22 cellular contexts compared by ENCODE assay signal in genomic region chr2:141058552-141058951, GRCh38.
"Had no signal": no experiment of that assay in that cellular context is flagged by ENCODE, and none has a peak within 500 bp of the region (broad histone marks: within the 10 kb centered on the region; RNA-seq: fewer than 3 reads in every experiment).

No MANE protein-coding gene starts in this region.

- H2AFZ ChIP-seq: PC-9 had no signal

- H3K27ac Mint-ChIP-seq: activated CD8-positive, alpha-beta T cell treated with anti-CD3 and anti-CD28 coated beads, Interleukin-2, amount 10 ng/mL, durations not matched to agents 7 days and 5 days; activated naive CD8-positive, alpha-beta T cell treated with anti-CD3 and anti-CD28 coated beads, Interleukin-2, amount 10 ng/mL, durations not matched to agents 7 days and 5 days; T-helper 1 cell treated with Interleukin-12 subunit alpha and Interleukin-12 subunit beta and Interleukin-4 antibody, amounts not matched to agents 30 μg/mL and 1 μg/mL, for 36 hours had no signal

- H3K9me3 Mint-ChIP-seq: activated naive CD8-positive, alpha-beta T cell treated with anti-CD3 and anti-CD28 coated beads, Interleukin-2, amount 10 ng/mL, durations not matched to agents 7 days and 5 days; T-helper 1 cell treated with Interleukin-12 subunit alpha and Interleukin-12 subunit beta and Interleukin-4 antibody, amounts not matched to agents 30 μg/mL and 1 μg/mL, for 36 hours had no signal

- ATAC-seq: activated CD8-positive, alpha-beta T cell treated with anti-CD3 and anti-CD28 coated beads, Interleukin-2, amount 10 ng/mL, durations not matched to agents 7 days and 5 days had no signal

- H3K27ac ChIP-seq: adrenal gland, colonic mucosa, PC-9 had no signal

- DNase-seq: activated CD4-positive, alpha-beta T cell treated with anti-CD3 and anti-CD28 coated beads for 48 hours; activated CD4-positive, alpha-beta T cell treated with anti-CD3 and anti-CD28 coated beads, Interleukin-2, amount 50 U/mL, for 4 hours; activated CD4-positive, CD25-positive, alpha-beta regulatory T cell treated with anti-CD3 and anti-CD28 coated beads, Interleukin-2, amount 50 U/mL, for 72 hours; activated CD8-positive, alpha-beta memory T cell treated with anti-CD3 and anti-CD28 coated beads, Interleukin-2, amount 50 U/mL, for 48 hours; activated CD8-positive, alpha-beta T cell treated with anti-CD3 and anti-CD28 coated beads, Interleukin-2, amount 10 ng/mL, durations not matched to agents 7 days and 5 days; activated naive CD4-positive, alpha-beta T cell treated with anti-CD3 and anti-CD28 coated beads, Interleukin-2, amount 50 U/mL, for 16 hours; activated naive CD8-positive, alpha-beta T cell treated with anti-CD3 and anti-CD28 coated beads, Interleukin-2, amount 10 ng/mL, durations not matched to agents 7 days and 5 days; activated T-cell treated with anti-CD3 and anti-CD28 coated beads, Interleukin-2, amount 50 U/mL, for 1 hour; adrenal gland; anterior cingulate cortex; colonic mucosa; NCI-H1105 treated with DMSO at 0.1 percent for 48 hours; NCI-H1694 treated with DMSO at 0.1 percent for 48 hours; NCI-H2029 treated with DMSO at 0.1 percent for 48 hours; NCI-H2171; NCI-H345; NCI-H510A; NCI-H526 treated with DMSO at 0.1 percent for 48 hours; NCI-H82; PC-9; SHP77 treated with DMSO at 0.1 percent for 48 hours had no signal

- H3K4me1 Mint-ChIP-seq: activated naive CD8-positive, alpha-beta T cell treated with anti-CD3 and anti-CD28 coated beads, Interleukin-2, amount 10 ng/mL, durations not matched to agents 7 days and 5 days had no signal

- H3K9me3 ChIP-seq: adrenal gland, colonic mucosa had no signal

- H3K36me3 Mint-ChIP-seq: activated naive CD8-positive, alpha-beta T cell treated with anti-CD3 and anti-CD28 coated beads, Interleukin-2, amount 10 ng/mL, durations not matched to agents 7 days and 5 days had no signal

- H3K36me3 ChIP-seq: adrenal gland, colonic mucosa had no signal

- H3K4me2 ChIP-seq: PC-9 had no signal

- H3K4me1 ChIP-seq: adrenal gland, colonic mucosa had no signal

- H3K4me3 Mint-ChIP-seq: activated CD8-positive, alpha-beta T cell treated with anti-CD3 and anti-CD28 coated beads, Interleukin-2, amount 10 ng/mL, durations not matched to agents 7 days and 5 days; activated naive CD8-positive, alpha-beta T cell treated with anti-CD3 and anti-CD28 coated beads, Interleukin-2, amount 10 ng/mL, durations not matched to agents 7 days and 5 days; T-helper 1 cell treated with Interleukin-12 subunit alpha and Interleukin-12 subunit beta and Interleukin-4 antibody, amounts not matched to agents 30 μg/mL and 1 μg/mL, for 36 hours had no signal

- H3K27me3 ChIP-seq: adrenal gland, colonic mucosa had no signal

- H3K27me3 Mint-ChIP-seq: activated naive CD8-positive, alpha-beta T cell treated with anti-CD3 and anti-CD28 coated beads, Interleukin-2, amount 10 ng/mL, durations not matched to agents 7 days and 5 days had no signal

- H3K4me3 ChIP-seq: adrenal gland, colonic mucosa, PC-9 had no signal
